ENCODE assay signal across 28 cellular contexts in genomic region chr11:6228520-6228919, GRCh38. TPM values are rescaled to one million over a fixed set of nuclear protein-coding genes. Genes with fewer than 3 reads are reported as not detected.
"Had no signal": no experiment of that assay in that cellular context is flagged by ENCODE, and none has a peak within 500 bp of the region (broad histone marks: within the 10 kb centered on the region; RNA-seq: fewer than 3 reads in every experiment).

No MANE protein-coding gene starts in this region.

- H3K27me3 ChIP-seq: body of pancreas, cardiac muscle cell, right lobe of liver, testis, vagina had no signal

- H3K9me3 ChIP-seq: body of pancreas, left ventricle myocardium inferior, right lobe of liver, testis, vagina had no signal

- H3K9me3 Mint-ChIP-seq: activated naive CD4-positive, alpha-beta T cell treated with anti-CD3 and anti-CD28 coated beads, Interleukin-2, amount 50 U/mL, for 24 hours; neural crest cell; stimulated activated memory B cell treated with anti-CD40 and anti-IgM and Interleukin-4, amounts not matched to agents 10 μg/mL and 1 μg/mL and 100 μg/mL, for 72 hours had no signal

- H3K4me1 ChIP-seq: testis had no signal

- H3K27ac Mint-ChIP-seq: activated CD8-positive, alpha-beta T cell treated with anti-CD3 and anti-CD28 coated beads, Interleukin-2, amount 10 ng/mL, durations not matched to agents 7 days and 5 days; activated naive CD4-positive, alpha-beta T cell treated with anti-CD3 and anti-CD28 coated beads, Interleukin-2, amount 50 U/mL, for 24 hours; stimulated activated memory B cell treated with anti-CD40 and anti-IgM and Interleukin-4, amounts not matched to agents 10 μg/mL and 1 μg/mL and 100 μg/mL, for 72 hours had no signal

- H3K36me3 ChIP-seq: cardiac muscle cell had no signal

- H3K4me3 Mint-ChIP-seq: activated CD8-positive, alpha-beta T cell treated with anti-CD3 and anti-CD28 coated beads, Interleukin-2, amount 10 ng/mL, durations not matched to agents 7 days and 5 days; activated naive CD4-positive, alpha-beta T cell treated with anti-CD3 and anti-CD28 coated beads, Interleukin-2, amount 50 U/mL, for 24 hours; neural crest cell; stimulated activated memory B cell treated with anti-CD40 and anti-IgM and Interleukin-4, amounts not matched to agents 10 μg/mL and 1 μg/mL and 100 μg/mL, for 72 hours; type B pancreatic cell had no signal

- H3K4me3 ChIP-seq: body of pancreas, cardiac muscle cell, left ventricle myocardium inferior, skin epidermis, testis, vagina had no signal

- ATAC-seq: activated CD8-positive, alpha-beta T cell treated with anti-CD3 and anti-CD28 coated beads, Interleukin-2, amount 10 ng/mL, durations not matched to agents 7 days and 5 days; body of pancreas; esophagus mucosa; right lobe of liver; stimulated activated memory B cell treated with anti-CD40 and anti-IgM and Interleukin-4, amounts not matched to agents 10 μg/mL and 1 μg/mL and 100 μg/mL, for 72 hours had no signal

- H3K27ac ChIP-seq: body of pancreas, cardiac muscle cell, left ventricle myocardium inferior, right lobe of liver, skin epidermis, testis, vagina, WERI-Rb-1 had no signal

- H3K27me3 Mint-ChIP-seq: activated naive CD4-positive, alpha-beta T cell treated with anti-CD3 and anti-CD28 coated beads, Interleukin-2, amount 50 U/mL, for 24 hours; stimulated activated memory B cell treated with anti-CD40 and anti-IgM and Interleukin-4, amounts not matched to agents 10 μg/mL and 1 μg/mL and 100 μg/mL, for 72 hours; type B pancreatic cell had no signal

- DNase-seq: activated CD4-positive, alpha-beta T cell treated with anti-CD3 and anti-CD28 coated beads, Interleukin-2, amount 50 U/mL, for 1 hour; activated CD4-positive, CD25-positive, alpha-beta regulatory T cell treated with anti-CD3 and anti-CD28 coated beads, Interleukin-2, amount 50 U/mL, for 72 hours; activated CD8-positive, alpha-beta T cell treated with anti-CD3 and anti-CD28 coated beads, Interleukin-2, amount 10 ng/mL, durations not matched to agents 7 days and 5 days; activated gamma-delta T cell treated with Interleukin-2 at 50 U/mL for 16 hours; anterior cingulate cortex; body of pancreas; dermis blood vessel endothelial cell; effector memory CD4-positive, alpha-beta T cell; foreskin melanocyte; hippocampal formation; left ventricle myocardium inferior; posterior cingulate gyrus; right lobe of liver; stimulated activated CD4-positive, alpha-beta T cell treated with anti-CD3 and anti-CD28 coated beads, Interleukin-2, amount 100 ng/mL, for 24 hours; testis; WERI-Rb-1 had no signal

RNA-seq across cellular contexts. Expression of gene CNGA4, which starts 10.4 kb away (rescaled TPM):
- total RNA-seq: body of pancreas, dermis blood vessel endothelial cell, endothelial cell of umbilical vein, left ventricle myocardium inferior, lung microvascular endothelial cell, vagina had no signal

RNA-seq across cellular contexts. Expression of gene C11orf42, which starts 23.2 kb away (rescaled TPM):
- total RNA-seq: activated CD8-positive, alpha-beta T cell treated with anti-CD3 and anti-CD28 coated beads, Interleukin-2, amount 10 ng/mL, durations not matched to agents 7 days and 5 days; body of pancreas; cardiac muscle cell; dermis blood vessel endothelial cell; endothelial cell of umbilical vein; esophagus mucosa; left ventricle myocardium inferior; lung microvascular endothelial cell; neural crest cell; omental fat pad; right lobe of liver; T-helper 2 cell treated with Interferon-gamma antibody and Interleukin-4, amounts not matched to agents 100 ng/mL and 5 ng/mL, for 36 hours; vagina had no signal

RNA-seq across cellular contexts. Expression of gene OR52W1, which starts 29.5 kb away (rescaled TPM):
- total RNA-seq: activated CD8-positive, alpha-beta T cell treated with anti-CD3 and anti-CD28 coated beads, Interleukin-2, amount 10 ng/mL, durations not matched to agents 7 days and 5 days; body of pancreas; cardiac muscle cell; dermis blood vessel endothelial cell; endothelial cell of umbilical vein; esophagus mucosa; left ventricle myocardium inferior; lung microvascular endothelial cell; neural crest cell; omental fat pad; right lobe of liver; T-helper 2 cell treated with Interferon-gamma antibody and Interleukin-4, amounts not matched to agents 100 ng/mL and 5 ng/mL, for 36 hours; testis; vagina had no signal

RNA-seq across cellular contexts. Expression of gene CCKBR, which starts 31.1 kb away (rescaled TPM):
- total RNA-seq: activated CD8-positive, alpha-beta T cell treated with anti-CD3 and anti-CD28 coated beads, Interleukin-2, amount 10 ng/mL, durations not matched to agents 7 days and 5 days; dermis blood vessel endothelial cell; endothelial cell of umbilical vein; esophagus mucosa; left ventricle myocardium inferior; lung microvascular endothelial cell; omental fat pad; right lobe of liver; T-helper 2 cell treated with Interferon-gamma antibody and Interleukin-4, amounts not matched to agents 100 ng/mL and 5 ng/mL, for 36 hours; vagina had no signal
